In the genomic region with DNA sequence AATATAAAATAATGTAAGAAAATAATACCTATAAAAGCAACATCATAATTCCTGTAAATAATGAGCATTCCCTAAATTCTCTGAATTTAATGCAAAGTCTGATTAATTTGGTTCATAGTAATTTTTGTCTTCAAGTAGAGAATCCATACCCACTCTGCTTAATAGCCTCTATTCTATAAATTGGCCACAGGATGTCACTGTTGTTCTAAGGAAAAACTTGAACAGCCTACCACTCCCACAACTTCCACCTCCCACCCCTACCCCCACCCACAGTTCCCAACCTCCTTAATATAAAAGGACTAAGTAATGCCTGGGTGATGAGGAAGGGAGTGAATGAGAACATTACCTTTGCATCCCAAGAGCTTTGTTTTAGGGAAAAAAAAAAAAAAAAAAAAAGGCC, we compare ENCODE assay signal across 2 cellular contexts.
TF ChIP-seq lines count a peak whose summit lies in the region.

No MANE protein-coding gene starts in this region.

TF ChIP-seq in GM12878, 131 proteins besides CTCF, POLR2A, EP300 and RAD21:
- TF ChIP-seq SMC3 (IDR thresholded peaks at IDR 0.05; ENCODE audit: borderline replicate concordance, low read length) (peak; percentile 24; the same call in 1 of the 2 replicates), STAT3 (IDR thresholded peaks at IDR 0.05; ENCODE audit: low read depth, low read length) (no peak)

TF ChIP-seq in HepG2, 621 proteins besides CTCF, POLR2A, EP300 and RAD21:
- TF ChIP-seq, protein P1, sequence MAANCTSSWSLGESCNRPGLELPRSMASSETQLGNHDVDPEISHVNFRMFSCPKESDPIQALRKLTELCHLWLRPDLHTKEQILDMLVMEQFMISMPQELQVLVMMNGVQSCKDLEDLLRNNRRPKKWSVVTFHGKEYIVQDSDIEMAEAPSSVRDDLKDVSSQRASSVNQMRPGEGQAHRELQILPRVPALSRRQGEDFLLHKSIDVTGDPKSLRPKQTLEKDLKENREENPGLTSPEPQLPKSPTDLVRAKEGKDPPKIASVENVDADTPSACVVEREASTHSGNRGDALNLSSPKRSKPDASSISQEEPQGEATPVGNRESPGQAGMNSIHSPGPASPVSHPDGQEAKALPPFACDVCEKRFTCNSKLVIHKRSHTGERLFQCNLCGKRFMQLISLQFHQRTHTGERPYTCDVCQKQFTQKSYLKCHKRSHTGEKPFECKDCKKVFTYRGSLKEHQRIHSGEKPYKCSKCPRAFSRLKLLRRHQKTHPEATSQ (CRISPR knock-in tag; IDR thresholded peaks at IDR 0.05; ENCODE audit: borderline replicate concordance), result no peak
- peak; percentile 84 for TF ChIP-seq STAG1 (CRISPR knock-in tag; IDR thresholded peaks at IDR 0.05)
- TF ChIP-seq SMC3 (IDR thresholded peaks at IDR 0.05; ENCODE audit: low read length), result peak; percentile 58; the same call in 1 of the 2 replicates
- TF ChIP-seq, protein P2, sequence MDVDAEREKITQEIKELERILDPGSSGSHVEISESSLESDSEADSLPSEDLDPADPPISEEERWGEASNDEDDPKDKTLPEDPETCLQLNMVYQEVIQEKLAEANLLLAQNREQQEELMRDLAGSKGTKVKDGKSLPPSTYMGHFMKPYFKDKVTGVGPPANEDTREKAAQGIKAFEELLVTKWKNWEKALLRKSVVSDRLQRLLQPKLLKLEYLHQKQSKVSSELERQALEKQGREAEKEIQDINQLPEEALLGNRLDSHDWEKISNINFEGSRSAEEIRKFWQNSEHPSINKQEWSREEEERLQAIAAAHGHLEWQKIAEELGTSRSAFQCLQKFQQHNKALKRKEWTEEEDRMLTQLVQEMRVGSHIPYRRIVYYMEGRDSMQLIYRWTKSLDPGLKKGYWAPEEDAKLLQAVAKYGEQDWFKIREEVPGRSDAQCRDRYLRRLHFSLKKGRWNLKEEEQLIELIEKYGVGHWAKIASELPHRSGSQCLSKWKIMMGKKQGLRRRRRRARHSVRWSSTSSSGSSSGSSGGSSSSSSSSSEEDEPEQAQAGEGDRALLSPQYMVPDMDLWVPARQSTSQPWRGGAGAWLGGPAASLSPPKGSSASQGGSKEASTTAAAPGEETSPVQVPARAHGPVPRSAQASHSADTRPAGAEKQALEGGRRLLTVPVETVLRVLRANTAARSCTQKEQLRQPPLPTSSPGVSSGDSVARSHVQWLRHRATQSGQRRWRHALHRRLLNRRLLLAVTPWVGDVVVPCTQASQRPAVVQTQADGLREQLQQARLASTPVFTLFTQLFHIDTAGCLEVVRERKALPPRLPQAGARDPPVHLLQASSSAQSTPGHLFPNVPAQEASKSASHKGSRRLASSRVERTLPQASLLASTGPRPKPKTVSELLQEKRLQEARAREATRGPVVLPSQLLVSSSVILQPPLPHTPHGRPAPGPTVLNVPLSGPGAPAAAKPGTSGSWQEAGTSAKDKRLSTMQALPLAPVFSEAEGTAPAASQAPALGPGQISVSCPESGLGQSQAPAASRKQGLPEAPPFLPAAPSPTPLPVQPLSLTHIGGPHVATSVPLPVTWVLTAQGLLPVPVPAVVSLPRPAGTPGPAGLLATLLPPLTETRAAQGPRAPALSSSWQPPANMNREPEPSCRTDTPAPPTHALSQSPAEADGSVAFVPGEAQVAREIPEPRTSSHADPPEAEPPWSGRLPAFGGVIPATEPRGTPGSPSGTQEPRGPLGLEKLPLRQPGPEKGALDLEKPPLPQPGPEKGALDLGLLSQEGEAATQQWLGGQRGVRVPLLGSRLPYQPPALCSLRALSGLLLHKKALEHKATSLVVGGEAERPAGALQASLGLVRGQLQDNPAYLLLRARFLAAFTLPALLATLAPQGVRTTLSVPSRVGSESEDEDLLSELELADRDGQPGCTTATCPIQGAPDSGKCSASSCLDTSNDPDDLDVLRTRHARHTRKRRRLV (CRISPR knock-in tag; IDR thresholded peaks at IDR 0.05), result no peak
- no peak for TF ChIP-seq ZNF660 (CRISPR knock-in tag; IDR thresholded peaks at IDR 0.05; ENCODE audit: borderline replicate concordance, low read depth)
- no peak for TF ChIP-seq ISL2 (CRISPR knock-in tag; IDR thresholded peaks at IDR 0.05)
- no peak for TF ChIP-seq RFXANK (CRISPR knock-in tag; IDR thresholded peaks at IDR 0.05)
- TF ChIP-seq HOXA7 (CRISPR knock-in tag; IDR thresholded peaks at IDR 0.05), result no peak
- no peak for TF ChIP-seq ZNF552 (CRISPR knock-in tag; IDR thresholded peaks at IDR 0.05; ENCODE audit: borderline replicate concordance)
- no peak for TF ChIP-seq ZBTB1 (CRISPR knock-in tag; IDR thresholded peaks at IDR 0.05; ENCODE audit: borderline replicate concordance)
- no peak for TF ChIP-seq AGO1 (IDR thresholded peaks at IDR 0.05; ENCODE audit: low read depth, low read length, poor library complexity, severe bottlenecking)
- no peak for TF ChIP-seq ZNF800 (CRISPR knock-in tag; IDR thresholded peaks at IDR 0.05)
- no peak for TF ChIP-seq SP140L (CRISPR knock-in tag; IDR thresholded peaks at IDR 0.05; ENCODE audit: borderline replicate concordance)
